In genomic region chr5:148998174-148998797, GRCh38 we compare ENCODE assay signal across 8 cellular contexts.
DNase-seq lines count a peak whose midpoint lies in the region; ATAC-seq and TF ChIP-seq lines count a peak whose summit lies in the region.

No MANE protein-coding gene starts in this region.

- in situ Hi-C loops in gastrocnemius medialis (cut with MboI; ENCODE audit: low sequenced_read_pairs in 4 of 4): loop anchor here in 2 of 4 donors (10.0 kb wide), 2 partner anchors 173 to 263 kb away; partner anchors contain the start of gene ADRB2 (in 1 of the 2)

- no peaks in the 10 kb centered on the region for H3K36me3 ChIP-seq in WERI-Rb-1
- no peaks in the 10 kb centered on the region for H3K36me3 ChIP-seq in gastrocnemius medialis

- ATAC-seq in GM21619 (IDR thresholded peaks at IDR 0.05; ENCODE audit: unreplicated experiment) (peak; percentile 61), gastrocnemius medialis (peak; percentile 55 to 68)

- H3K27ac ChIP-seq in WERI-Rb-1: no peak overlapping the region
- H3K27ac ChIP-seq in gastrocnemius medialis: no peak overlapping the region

- H3K9me3 ChIP-seq in WERI-Rb-1 (ENCODE audit: severe bottlenecking) (no peaks in the 10 kb centered on the region), gastrocnemius medialis (no peaks in the 10 kb centered on the region)

- intact Hi-C loops in gastrocnemius medialis (cut with DNase I; ENCODE audit: low total_unique reads): loop anchor here (1.0 to 2.0 kb wide), 4 partner anchors 29 to 257 kb away; no protein-coding TSS in a partner anchor

- H3K4me3 ChIP-seq in WERI-Rb-1 (ENCODE audit: low read depth, low read length): no peak overlapping the region
- H3K4me3 ChIP-seq in gastrocnemius medialis: no peak overlapping the region

- DNase-seq in SIG-M5 treated with dmso at 0.1 percent for 504 hours (lab: John Stamatoyannopoulos, UW; ENCODE audit: unreplicated experiment): peak; percentile 45
- no peak for DNase-seq in SIG-M5 (lab: John Stamatoyannopoulos, UW)
- DNase-seq in NCI-H1092 treated with DMSO at 0.1 percent for 48 hours (lab: John Stamatoyannopoulos, UW): peak; percentile 22
- peak; percentile 15 for DNase-seq in WERI-Rb-1
- DNase-seq in glomerular visceral epithelial cell (ENCODE audit: extremely low spot score): peak; percentile 73
- peak in 1 of 2 donors; percentile 30 for DNase-seq in gastrocnemius medialis
- DNase-seq in NCI-H146 (lab: John Stamatoyannopoulos, UW): no peak

- peaks cover 36% of the 10 kb centered on the region for H3K27me3 ChIP-seq in WERI-Rb-1 (ENCODE audit: insufficient read depth, low read depth, severe bottlenecking)
- no peaks in the 10 kb centered on the region for H3K27me3 ChIP-seq in gastrocnemius medialis

- peak; percentile 52 for TF ChIP-seq CTCF in WERI-Rb-1 (IDR thresholded peaks at IDR 0.05; ENCODE audit: low read depth, low read length)
- peak; percentile 64 to 79 (median 71) for TF ChIP-seq CTCF in gastrocnemius medialis (IDR thresholded peaks at IDR 0.05 in 4 of 5, conservative IDR thresholded peaks at IDR 0.05 in 1 of 5)

- TF ChIP-seq POLR2A in gastrocnemius medialis (IDR thresholded peaks at IDR 0.05): no peak

- peaks cover 45 to 60% of the 10 kb centered on the region in 2 donors for H3K4me1 ChIP-seq in gastrocnemius medialis

Comparison
In these comparisons a context has a peak if more than half of its experiments do, and no peak if none do; other contexts are left out.
1. DNase-seq: peak in SIG-M5 treated with dmso at 0.1 percent for 504 hours (single experiment), NCI-H1092 treated with DMSO at 0.1 percent for 48 hours (single experiment), WERI-Rb-1 (single experiment) and glomerular visceral epithelial cell (single experiment); none in SIG-M5 (single experiment) and NCI-H146 (single experiment).